Comparison of ENCODE assay signal across 21 cellular contexts in genomic region chr20:49340161-49340966, GRCh38.
DNase-seq lines count a peak whose midpoint lies in the region; ATAC-seq, FAIRE-seq and TF ChIP-seq lines count a peak whose summit lies in the region.
"Had no signal": no experiment of that assay in that cellular context is flagged by ENCODE, and none has a peak within 500 bp of the region (broad histone marks: within the 10 kb centered on the region; RNA-seq: fewer than 3 reads in every experiment).

No MANE protein-coding gene starts in this region.

- H3K14ac ChIP-seq in mesenchymal stem cell (ENCODE audit: low read length in 2 of 2), result no peak overlapping the region

- 86% methylated on average over 14 of the region's 14 CpGs for WGBS in mesenchymal stem cell

- no peak overlapping the region for H3K18ac ChIP-seq in mesenchymal stem cell (ENCODE audit: low read depth in 1 of 2, low read length in 2 of 2)

- no peak overlapping the region for H4K91ac ChIP-seq in mesenchymal stem cell (ENCODE audit: low read length)

- peak overlapping the region; percentile 80 for H2AFZ ChIP-seq in ACC112 (ENCODE audit: low read length, unreplicated experiment)
- H2AFZ ChIP-seq in GM23338, result 0 out of 2 replicates have a peak overlapping the region, but pooled peaks have one; percentile 10
- peak overlapping the region; percentile 56 for H2AFZ ChIP-seq in astrocyte (ENCODE audit: low read depth, low read length)
- H2AFZ ChIP-seq in mesenchymal stem cell (ENCODE audit: low read depth, low read length), result no peak overlapping the region

- peak; percentile 5 for FAIRE-seq in astrocyte (lab: Jason Lieb, UNC)
- FAIRE-seq: colon had no signal

- no peak overlapping the region for H2BK15ac ChIP-seq in mesenchymal stem cell (ENCODE audit: low read depth, poor library complexity, severe bottlenecking)

- H3K9me3 ChIP-seq in astrocyte (ENCODE audit: insufficient read depth, low read depth, low read length), result no peaks in the 10 kb centered on the region
- H3K9me3 ChIP-seq in mesenchymal stem cell (ENCODE audit: control insufficient read depth, low read length), result no peaks in the 10 kb centered on the region

- H4K8ac ChIP-seq in mesenchymal stem cell (ENCODE audit: low read length), result no peak overlapping the region

- H3K79me2 ChIP-seq in ACC112 (ENCODE audit: control insufficient read depth, insufficient read depth, low read length, unreplicated experiment) (no peaks in the 10 kb centered on the region), GM23338 (replicated peaks; ENCODE audit: insufficient read depth) (no peaks in the 10 kb centered on the region), astrocyte (ENCODE audit: insufficient read depth, low read length) (no peaks in the 10 kb centered on the region)

- H3K27me3 Mint-ChIP-seq in GM23338 (ENCODE audit: insufficient read depth, low read depth, poor library complexity) (peaks cover 8% of the 10 kb centered on the region), astrocyte (ENCODE audit: low read depth, unreplicated experiment) (peaks cover 28% of the 10 kb centered on the region), mesothelial cell of epicardium (ENCODE audit: low read depth) (peaks cover 23% of the 10 kb centered on the region)

- no peak overlapping the region for H3K9ac ChIP-seq in astrocyte (ENCODE audit: low read length)
- H3K9ac ChIP-seq in mesenchymal stem cell (ENCODE audit: low read length), result peak overlapping the region; percentile 36

- no peaks in the 10 kb centered on the region for H3K9me2 ChIP-seq in GM23338 (ENCODE audit: insufficient read depth)

- H3K4me3 Mint-ChIP-seq in GM23338 (no peak overlapping the region), astrocyte (ENCODE audit: unreplicated experiment) (no peak overlapping the region), mesothelial cell of epicardium (no peak overlapping the region)
- H3K4me3 Mint-ChIP-seq: activated T-cell treated with anti-CD3 and anti-CD28 coated beads, Interleukin-2, amount 50 U/mL, for 72 hours; H9; nephron progenitor cell; stimulated activated effector memory CD8-positive, alpha-beta T cell treated with anti-CD3 and anti-CD28 coated beads, Interleukin-12 subunit alpha, Interleukin-12 subunit beta, amount 100 ng/mL, for 72 hours; type B pancreatic cell had no signal

- ATAC-seq in GM23338 (no peak), HG03196 (IDR thresholded peaks at IDR 0.05; ENCODE audit: unreplicated experiment) (no peak), HG02759 (IDR thresholded peaks at IDR 0.05; ENCODE audit: unreplicated experiment) (no peak), HG03045 (IDR thresholded peaks at IDR 0.05; ENCODE audit: unreplicated experiment) (no peak)
- ATAC-seq: activated T-cell treated with anti-CD3 and anti-CD28 coated beads, Interleukin-2, amount 50 U/mL, for 72 hours; sciatic nerve; stimulated activated effector memory CD8-positive, alpha-beta T cell treated with anti-CD3 and anti-CD28 coated beads, Interleukin-12 subunit alpha, Interleukin-12 subunit beta, amount 100 ng/mL, for 72 hours had no signal

- H3K36me3 ChIP-seq in ACC112 (ENCODE audit: insufficient read depth, low read length) (no peaks in the 10 kb centered on the region), GM23338 (ENCODE audit: insufficient read depth) (no peaks in the 10 kb centered on the region), astrocyte (ENCODE audit: insufficient read depth, low read length) (no peaks in the 10 kb centered on the region), mesenchymal stem cell (ENCODE audit: control insufficient read depth in 1 of 2, insufficient read depth in 2 of 2, low read depth in 1 of 2, low read length in 2 of 2) (no peaks in the 10 kb centered on the region)

- H3K27me3 ChIP-seq in ACC112 (ENCODE audit: insufficient read depth, low read length), result no peaks in the 10 kb centered on the region
- no peaks in the 10 kb centered on the region for H3K27me3 ChIP-seq in GM23338 (ENCODE audit: insufficient read depth)
- H3K27me3 ChIP-seq in astrocyte (ENCODE audit: insufficient read depth, low read length), result no peaks in the 10 kb centered on the region
- H3K27me3 ChIP-seq in mesenchymal stem cell (ENCODE audit: control insufficient read depth in 1 of 2, insufficient read depth in 1 of 2, low read length in 2 of 2), result peaks cover 14 to 43% of the 10 kb centered on the region in 2 experiments

- H3K36me3 Mint-ChIP-seq in GM23338 (ENCODE audit: low read depth) (no peaks in the 10 kb centered on the region), astrocyte (ENCODE audit: low read depth, unreplicated experiment) (peaks cover 3% of the 10 kb centered on the region), mesothelial cell of epicardium (no peaks in the 10 kb centered on the region)
- H3K36me3 Mint-ChIP-seq: stimulated activated effector memory CD8-positive, alpha-beta T cell treated with anti-CD3 and anti-CD28 coated beads, Interleukin-12 subunit alpha, Interleukin-12 subunit beta, amount 100 ng/mL, for 72 hours; type B pancreatic cell had no signal

- H3K23ac ChIP-seq in mesenchymal stem cell (ENCODE audit: low read length in 2 of 2), result no peak overlapping the region

- H3K9me3 Mint-ChIP-seq in GM23338, result no peaks in the 10 kb centered on the region
- no peaks in the 10 kb centered on the region for H3K9me3 Mint-ChIP-seq in astrocyte (ENCODE audit: unreplicated experiment)
- no peaks in the 10 kb centered on the region for H3K9me3 Mint-ChIP-seq in mesothelial cell of epicardium
- H3K9me3 Mint-ChIP-seq: activated T-cell treated with anti-CD3 and anti-CD28 coated beads, Interleukin-2, amount 50 U/mL, for 72 hours; H9; nephron progenitor cell; stimulated activated effector memory CD8-positive, alpha-beta T cell treated with anti-CD3 and anti-CD28 coated beads, Interleukin-12 subunit alpha, Interleukin-12 subunit beta, amount 100 ng/mL, for 72 hours; type B pancreatic cell had no signal

- no peaks in the 10 kb centered on the region for H3F3A ChIP-seq in GM23338 (replicated peaks; ENCODE audit: low read depth)

- H2BK12ac ChIP-seq in mesenchymal stem cell (ENCODE audit: low read length in 2 of 2), result no peak overlapping the region

- no peak overlapping the region for H2AK5ac ChIP-seq in mesenchymal stem cell (ENCODE audit: low read length, severe bottlenecking)

- no peak overlapping the region for H2BK5ac ChIP-seq in mesenchymal stem cell (ENCODE audit: low read depth, low read length, poor library complexity, severe bottlenecking)

- H4K20me1 ChIP-seq in GM23338 (replicated peaks; ENCODE audit: insufficient read depth), result no peaks in the 10 kb centered on the region; the same call in 1 of the 2 replicates
- no peaks in the 10 kb centered on the region for H4K20me1 ChIP-seq in astrocyte (ENCODE audit: insufficient read depth, low read length)

- DNase-seq in GM23338 (ENCODE audit: low spot score) (no peak), astrocyte (ENCODE audit: low read depth) (no peak), mesenchymal stem cell (no peak), mesothelial cell of epicardium (ENCODE audit: low spot score in 2 of 2, unreplicated experiment in 2 of 2) (no peak)
- DNase-seq: activated CD4-positive, alpha-beta T cell treated with anti-CD3 and anti-CD28 coated beads, Interleukin-2, amount 50 U/mL, for 4 hours; activated T-cell treated with anti-CD3 and anti-CD28 coated beads, Interleukin-2, amount 50 U/mL, for 72 hours; AML-193; DMS153; erythroblast; H9; NCI-H1417; nephron progenitor cell had no signal

- H3K27ac ChIP-seq in ACC112 (ENCODE audit: low read depth, low read length) (no peak overlapping the region), GM23338 (ENCODE audit: low read depth) (no peak overlapping the region), astrocyte (ENCODE audit: low read depth, low read length) (no peak overlapping the region), mesenchymal stem cell (ENCODE audit: low read length, poor library complexity, severe bottlenecking) (no peak overlapping the region)

- H3K4me1 Mint-ChIP-seq in GM23338 (no peaks in the 10 kb centered on the region), astrocyte (ENCODE audit: low read depth, unreplicated experiment) (peaks cover 20% of the 10 kb centered on the region), mesothelial cell of epicardium (peaks cover 5% of the 10 kb centered on the region)
- H3K4me1 Mint-ChIP-seq: stimulated activated effector memory CD8-positive, alpha-beta T cell treated with anti-CD3 and anti-CD28 coated beads, Interleukin-12 subunit alpha, Interleukin-12 subunit beta, amount 100 ng/mL, for 72 hours had no signal

- peaks cover 13% of the 10 kb centered on the region for H3K4me1 ChIP-seq in ACC112 (ENCODE audit: control insufficient read depth, insufficient read depth, low read length, unreplicated experiment)
- H3K4me1 ChIP-seq in GM23338 (ENCODE audit: insufficient read depth), result no peaks in the 10 kb centered on the region
- peaks cover 14% of the 10 kb centered on the region for H3K4me1 ChIP-seq in astrocyte (ENCODE audit: insufficient read depth, low read length)
- peaks cover 14% of the 10 kb centered on the region for H3K4me1 ChIP-seq in mesenchymal stem cell (ENCODE audit: control insufficient read depth, insufficient read depth, low read depth, low read length)

- no peak for TF ChIP-seq CTCF in GM23338 (conservative IDR thresholded peaks at IDR 0.05; ENCODE audit: low read depth in 2 of 2)
- no peak for TF ChIP-seq CTCF in astrocyte (IDR thresholded peaks at IDR 0.05; ENCODE audit: insufficient read depth, low read depth, low read length)
- TF ChIP-seq CTCF in mesothelial cell of epicardium (IDR thresholded peaks at IDR 0.05; ENCODE audit: unreplicated experiment), result no peak

- no peak overlapping the region for H3K4ac ChIP-seq in mesenchymal stem cell (ENCODE audit: low read depth in 1 of 2, low read length in 2 of 2)

- H3K27ac Mint-ChIP-seq in GM23338, result no peak overlapping the region
- H3K27ac Mint-ChIP-seq in astrocyte (ENCODE audit: unreplicated experiment), result no peak overlapping the region
- H3K27ac Mint-ChIP-seq in mesothelial cell of epicardium, result no peak overlapping the region
- H3K27ac Mint-ChIP-seq: activated T-cell treated with anti-CD3 and anti-CD28 coated beads, Interleukin-2, amount 50 U/mL, for 72 hours; H9; nephron progenitor cell; stimulated activated effector memory CD8-positive, alpha-beta T cell treated with anti-CD3 and anti-CD28 coated beads, Interleukin-12 subunit alpha, Interleukin-12 subunit beta, amount 100 ng/mL, for 72 hours; type B pancreatic cell had no signal

- H3K4me2 ChIP-seq in GM23338, result no peak overlapping the region
- H3K4me2 ChIP-seq in astrocyte (ENCODE audit: low read length), result peak overlapping the region; percentile 55
- no peak overlapping the region for H3K4me2 ChIP-seq in mesenchymal stem cell (ENCODE audit: low read length, poor library complexity, severe bottlenecking)

- peak overlapping the region; percentile 61 for H3K4me3 ChIP-seq in ACC112 (ENCODE audit: low read depth, low read length)
- no peak overlapping the region for H3K4me3 ChIP-seq in GM23338
- no peak overlapping the region for H3K4me3 ChIP-seq in astrocyte (ENCODE audit: insufficient read depth, low read depth, low read length)
- peak overlapping the region in 1 of 2 experiments; percentile 43 for H3K4me3 ChIP-seq in mesenchymal stem cell (ENCODE audit: insufficient read depth in 1 of 2, low read depth in 1 of 2, low read length in 2 of 2)
- H3K4me3 ChIP-seq: lung had no signal

- H2BK120ac ChIP-seq in mesenchymal stem cell (ENCODE audit: low read depth, low read length), result no peak overlapping the region

- no peaks in the 10 kb centered on the region for H3K79me1 ChIP-seq in mesenchymal stem cell (replicated peaks; ENCODE audit: low read length, poor library complexity, severe bottlenecking)

TF ChIP-seq in GM23338, 12 proteins besides CTCF, POLR2A, EP300 and RAD21 (continues in another document):
- no peak for TF ChIP-seq NANOG (IDR thresholded peaks at IDR 0.05; ENCODE audit: borderline replicate concordance)
